In genomic region chrX:251762-252311, GRCh38 we compare ENCODE assay signal across 7 cellular contexts. TPM values are rescaled to one million over a fixed set of nuclear protein-coding genes. Genes with fewer than 3 reads are reported as not detected.
DNase-seq lines count a peak whose midpoint lies in the region; ATAC-seq and TF ChIP-seq lines count a peak whose summit lies in the region.
"Not testable (repeated sequence)": the region's sequence is repeated elsewhere in the genome, so short reads cannot be mapped to it uniquely, and the experiment has no call there.

No MANE protein-coding gene starts in this region.

- H3K9me3 ChIP-seq in CD4-positive, alpha-beta memory T cell (ENCODE audit: control insufficient read depth in 1 of 2, low read length in 2 of 2), result not testable (repeated sequence)
- H3K9me3 ChIP-seq in spleen, result peaks cover 0 to 12% (median 0%) of the 10 kb centered on the region in 8 donors

- CTCF ChIA-PET in CD4-positive, alpha-beta memory T cell (lab: Charles Lee; ENCODE audit: partially characterized antibody); activated B cell treated with CpG ODN at 0.5 μM for 24 hours (lab: Charles Lee): not testable (repeated sequence)

- H3K4me1 ChIP-seq in CD4-positive, alpha-beta memory T cell (ENCODE audit: insufficient read depth, low read length); spleen: not testable (repeated sequence)

- not testable (repeated sequence) for H3K36me3 Mint-ChIP-seq in CD4-positive, alpha-beta memory T cell; activated B cell treated with CpG ODN at 0.5 μM for 24 hours (ENCODE audit: low read depth); activated T-helper 2 cell treated with anti-CD3 and anti-CD28 coated beads, Interferon-gamma antibody, Interleukin-2, Interleukin-4, amounts not matched to agents 10 μg/mL and 5 μg/mL and 100 μg/mL, durations not matched to agents 14 hours and 24 hours and 36 hours (ENCODE audit: low read depth)

- not testable (repeated sequence) for TF ChIP-seq POLR2A in spleen (IDR thresholded peaks at IDR 0.05)

- H3K4me3 ChIP-seq in CD4-positive, alpha-beta memory T cell (ENCODE audit: low read length in 2 of 2); coronary artery; spleen: not testable (repeated sequence)

- intact Hi-C loops in CD4-positive, alpha-beta memory T cell (cut with micrococcal nuclease); activated B cell treated with CpG ODN at 0.5 μM for 24 hours (cut with micrococcal nuclease); activated T-helper 2 cell treated with anti-CD3 and anti-CD28 coated beads, Interferon-gamma antibody, Interleukin-2, Interleukin-4, amounts not matched to agents 10 μg/mL and 5 μg/mL and 100 μg/mL, durations not matched to agents 14 hours and 24 hours and 36 hours (cut with micrococcal nuclease); spleen (cut with DNase I; ENCODE audit: low total_unique reads): not testable (repeated sequence)

- not testable (repeated sequence) for H3K27me3 ChIP-seq in CD4-positive, alpha-beta memory T cell (ENCODE audit: insufficient read depth, low read length); spleen (replicated peaks in 1 of 7)

- not testable (repeated sequence) for H3K27ac ChIP-seq in CD4-positive, alpha-beta memory T cell (ENCODE audit: low read depth, low read length); coronary artery
- H3K27ac ChIP-seq in spleen, result peak overlapping the region in 1 of 8 donors; percentile 57

- not testable (repeated sequence) for DNase-seq in CD4-positive, alpha-beta memory T cell; activated B cell treated with CpG ODN at 0.5 μM for 24 hours; activated T-helper 2 cell treated with anti-CD3 and anti-CD28 coated beads, Interferon-gamma antibody, Interleukin-2, Interleukin-4, amounts not matched to agents 10 μg/mL and 5 μg/mL and 100 μg/mL, durations not matched to agents 14 hours and 24 hours and 36 hours (ENCODE audit: low spot score)
- peak; percentile 1 for DNase-seq in RPMI8226
- DNase-seq in coronary artery (ENCODE audit: low spot score), result peak; percentile 40
- peak; percentile 1 for DNase-seq in medulla oblongata (ENCODE audit: extremely low spot score)
- peak; percentile 29 for DNase-seq in spleen

- H3K4me1 Mint-ChIP-seq in CD4-positive, alpha-beta memory T cell, result peaks cover 16 to 22% (median 20%) of the 10 kb centered on the region in 4 donors
- H3K4me1 Mint-ChIP-seq in activated B cell treated with CpG ODN at 0.5 μM for 24 hours; activated T-helper 2 cell treated with anti-CD3 and anti-CD28 coated beads, Interferon-gamma antibody, Interleukin-2, Interleukin-4, amounts not matched to agents 10 μg/mL and 5 μg/mL and 100 μg/mL, durations not matched to agents 14 hours and 24 hours and 36 hours (ENCODE audit: low read depth): not testable (repeated sequence)

- WGBS in spleen, 5 donors, result 79 to 93% (median 83%) methylated on average over 11 of the region's 11 CpGs

- not testable (repeated sequence) for H3K27me3 Mint-ChIP-seq in CD4-positive, alpha-beta memory T cell; activated B cell treated with CpG ODN at 0.5 μM for 24 hours; activated T-helper 2 cell treated with anti-CD3 and anti-CD28 coated beads, Interferon-gamma antibody, Interleukin-2, Interleukin-4, amounts not matched to agents 10 μg/mL and 5 μg/mL and 100 μg/mL, durations not matched to agents 14 hours and 24 hours and 36 hours (ENCODE audit: low read depth)

- peak overlapping the region; percentile 37 to 98 (median 82) for H3K27ac Mint-ChIP-seq in CD4-positive, alpha-beta memory T cell
- H3K27ac Mint-ChIP-seq in activated B cell treated with CpG ODN at 0.5 μM for 24 hours, result peak overlapping the region; percentile 5
- peak overlapping the region; percentile 4 for H3K27ac Mint-ChIP-seq in activated T-helper 2 cell treated with anti-CD3 and anti-CD28 coated beads, Interferon-gamma antibody, Interleukin-2, Interleukin-4, amounts not matched to agents 10 μg/mL and 5 μg/mL and 100 μg/mL, durations not matched to agents 14 hours and 24 hours and 36 hours

- not testable (repeated sequence) for H3K36me3 ChIP-seq in CD4-positive, alpha-beta memory T cell (ENCODE audit: insufficient read depth, low read length); spleen

- ATAC-seq in activated B cell treated with CpG ODN at 0.5 μM for 24 hours (ENCODE audit: low read depth), result not testable (repeated sequence)

- H3K9me3 Mint-ChIP-seq in CD4-positive, alpha-beta memory T cell; activated B cell treated with CpG ODN at 0.5 μM for 24 hours; activated T-helper 2 cell treated with anti-CD3 and anti-CD28 coated beads, Interferon-gamma antibody, Interleukin-2, Interleukin-4, amounts not matched to agents 10 μg/mL and 5 μg/mL and 100 μg/mL, durations not matched to agents 14 hours and 24 hours and 36 hours: not testable (repeated sequence)

- POLR2A ChIA-PET in CD4-positive, alpha-beta memory T cell (lab: Charles Lee; ENCODE audit: partially characterized antibody); activated B cell treated with CpG ODN at 0.5 μM for 24 hours (lab: Charles Lee): not testable (repeated sequence)

- H3K4me3 Mint-ChIP-seq in CD4-positive, alpha-beta memory T cell, result peak overlapping the region in 4 of 8 donors; percentile 6 to 68 (median 40)
- not testable (repeated sequence) for H3K4me3 Mint-ChIP-seq in activated B cell treated with CpG ODN at 0.5 μM for 24 hours; activated T-helper 2 cell treated with anti-CD3 and anti-CD28 coated beads, Interferon-gamma antibody, Interleukin-2, Interleukin-4, amounts not matched to agents 10 μg/mL and 5 μg/mL and 100 μg/mL, durations not matched to agents 14 hours and 24 hours and 36 hours (ENCODE audit: low read depth)

- TF ChIP-seq CTCF in activated B cell treated with CpG ODN at 0.5 μM for 24 hours (IDR thresholded peaks at IDR 0.05); coronary artery (IDR thresholded peaks at IDR 0.05); spleen (IDR thresholded peaks at IDR 0.05 in 8 of 11, conservative IDR thresholded peaks at IDR 0.05 in 3 of 11): not testable (repeated sequence)

RNA-seq across cellular contexts. Expression of gene PLCXD1, which starts 29.3 kb away (rescaled TPM):
- 10 to 100 TPM; 28.3 to 28.7 TPM for total RNA-seq in CD4-positive, alpha-beta memory T cell
- polyA plus RNA-seq in CD4-positive, alpha-beta memory T cell, result 1 to 10 TPM; 3.1 to 8.4 TPM
- total RNA-seq in activated B cell treated with CpG ODN at 0.5 μM for 24 hours (19.5 and 23.8 TPM in 2 replicates), spleen (10 to 100 TPM; 13.0 to 35.0 (median 24.3) TPM)
- 58.8 and 60.0 TPM in 2 replicates for total RNA-seq in activated T-helper 2 cell treated with anti-CD3 and anti-CD28 coated beads, Interferon-gamma antibody, Interleukin-2, Interleukin-4, amounts not matched to agents 10 μg/mL and 5 μg/mL and 100 μg/mL, durations not matched to agents 14 hours and 24 hours and 36 hours
- polyA plus RNA-seq in spleen, result 10 to 100 TPM in 2 of 3 donors, 1 to 10 TPM in 1; 9.9 to 21.3 (median 11.5) TPM

Comparison
In these comparisons a context has a peak if more than half of its experiments do, and no peak if none do; other contexts are left out.
1. H3K27ac Mint-ChIP-seq: peak in every context shown above with its lines; median percentile 82 in CD4-positive, alpha-beta memory T cell; 5 in activated B cell treated with CpG ODN at 0.5 μM for 24 hours; 4 in activated T-helper 2 cell treated with anti-CD3 and anti-CD28 coated beads, Interferon-gamma antibody, Interleukin-2, Interleukin-4, amounts not matched to agents 10 μg/mL and 5 μg/mL and 100 μg/mL, durations not matched to agents 14 hours and 24 hours and 36 hours.